Comparison of ENCODE assay signal across 9 cellular contexts in the genomic region with DNA sequence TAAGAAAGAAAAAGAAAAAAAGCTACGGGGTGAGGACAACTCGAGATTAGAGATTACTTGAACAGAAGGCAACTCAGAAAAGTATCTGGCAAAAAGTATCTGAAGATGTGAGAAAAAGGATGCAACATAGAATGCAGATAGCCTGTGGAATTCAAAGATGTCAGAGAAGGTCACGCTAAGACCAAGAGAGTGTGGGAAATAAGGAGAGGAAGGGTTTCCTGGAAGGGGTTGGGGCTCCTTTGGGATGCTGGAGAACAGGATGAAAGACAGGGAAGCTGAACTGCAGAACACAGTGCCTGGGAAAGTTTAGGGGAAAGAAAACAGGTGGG. TPM values are rescaled to one million over a fixed set of nuclear protein-coding genes. Genes with fewer than 3 reads are reported as not detected.
DNase-seq lines count a peak whose midpoint lies in the region; ATAC-seq and TF ChIP-seq lines count a peak whose summit lies in the region.
"Had no signal": no experiment of that assay in that cellular context is flagged by ENCODE, and none has a peak within 500 bp of the region (broad histone marks: within the 10 kb centered on the region; RNA-seq: fewer than 3 reads in every experiment).

No MANE protein-coding gene starts in this region.

- H3K4me3 ChIP-seq in lower lobe of right lung: peak overlapping the region; percentile 44
- peak overlapping the region; percentile 65 for H3K4me3 ChIP-seq in urinary bladder (ENCODE audit: low read depth, low read length)

- no peak overlapping the region for H3K27ac ChIP-seq in lower lobe of right lung
- H3K27ac ChIP-seq in urinary bladder (ENCODE audit: low read depth): no peak overlapping the region

- 65% methylated on average over 3 of the region's 3 CpGs for WGBS in urinary bladder

- intact Hi-C loops in activated naive CD4-positive, alpha-beta T cell treated with anti-CD3 and anti-CD28 coated beads for 36 hours (cut with micrococcal nuclease): loop anchor here (5.0 kb wide), 3 partner anchors 295 to 930 kb away; no protein-coding TSS in a partner anchor
- intact Hi-C loops in lower lobe of right lung (cut with DNase I): no loop called here

- peaks cover 4% of the 10 kb centered on the region for H3K4me1 Mint-ChIP-seq in activated naive CD4-positive, alpha-beta T cell treated with anti-CD3 and anti-CD28 coated beads for 36 hours (ENCODE audit: low read depth)
- peaks cover 5% of the 10 kb centered on the region for H3K4me1 Mint-ChIP-seq in central memory CD8-positive, alpha-beta T cell

- H3K36me3 Mint-ChIP-seq in activated naive CD4-positive, alpha-beta T cell treated with anti-CD3 and anti-CD28 coated beads for 36 hours (ENCODE audit: low read depth): peaks cover 2% of the 10 kb centered on the region
- no peaks in the 10 kb centered on the region for H3K36me3 Mint-ChIP-seq in central memory CD8-positive, alpha-beta T cell (ENCODE audit: insufficient read depth)

- H3K4me1 ChIP-seq in lower lobe of right lung (peaks cover 11% of the 10 kb centered on the region), urinary bladder (ENCODE audit: insufficient read depth) (no peaks in the 10 kb centered on the region)

- peaks cover 37% of the 10 kb centered on the region for H3K27me3 ChIP-seq in lower lobe of right lung (ENCODE audit: low read depth)

- peaks cover 43% of the 10 kb centered on the region for H3K27me3 Mint-ChIP-seq in activated naive CD4-positive, alpha-beta T cell treated with anti-CD3 and anti-CD28 coated beads for 36 hours (ENCODE audit: low read depth)
- peaks cover 21% of the 10 kb centered on the region for H3K27me3 Mint-ChIP-seq in central memory CD8-positive, alpha-beta T cell

- no peak overlapping the region for H3K27ac Mint-ChIP-seq in activated naive CD4-positive, alpha-beta T cell treated with anti-CD3 and anti-CD28 coated beads for 36 hours
- no peak overlapping the region for H3K27ac Mint-ChIP-seq in central memory CD8-positive, alpha-beta T cell (ENCODE audit: low read depth)

- H3K36me3 ChIP-seq in lower lobe of right lung (no peaks in the 10 kb centered on the region), urinary bladder (ENCODE audit: insufficient read depth) (no peaks in the 10 kb centered on the region)

- no peak for DNase-seq in activated naive CD4-positive, alpha-beta T cell treated with anti-CD3 and anti-CD28 coated beads for 36 hours
- DNase-seq in activated naive CD4-positive, alpha-beta T cell treated with anti-CD3 and anti-CD28 coated beads, Interleukin-2, amount 50 U/mL, for 16 hours: no peak
- DNase-seq in central memory CD8-positive, alpha-beta T cell (ENCODE audit: low spot score in 2 of 2): no peak
- DNase-seq in lower lobe of right lung (no peak), SK-N-DZ (ENCODE audit: low spot score) (no peak)

- no peak for ATAC-seq in central memory CD8-positive, alpha-beta T cell (replicated peaks; ENCODE audit: extremely low read depth, poor library complexity, severe bottlenecking)
- ATAC-seq in lower lobe of right lung (no peak), GM18519 (IDR thresholded peaks at IDR 0.05; ENCODE audit: low FRiP score, unreplicated experiment) (no peak), GM18907 (IDR thresholded peaks at IDR 0.05; ENCODE audit: unreplicated experiment) (no peak)

- H3K4me3 Mint-ChIP-seq in activated naive CD4-positive, alpha-beta T cell treated with anti-CD3 and anti-CD28 coated beads for 36 hours: peak overlapping the region; percentile 24
- H3K4me3 Mint-ChIP-seq in central memory CD8-positive, alpha-beta T cell: peak overlapping the region; percentile 4

- H3K9me3 ChIP-seq in lower lobe of right lung: no peaks in the 10 kb centered on the region

- no peaks in the 10 kb centered on the region for H3K9me3 Mint-ChIP-seq in activated naive CD4-positive, alpha-beta T cell treated with anti-CD3 and anti-CD28 coated beads for 36 hours
- H3K9me3 Mint-ChIP-seq in central memory CD8-positive, alpha-beta T cell: peaks cover 5% of the 10 kb centered on the region

- CTCF ChIA-PET in activated naive CD4-positive, alpha-beta T cell treated with anti-CD3 and anti-CD28 coated beads for 36 hours (lab: Charles Lee): no interaction called here

- TF ChIP-seq CTCF in lower lobe of right lung (IDR thresholded peaks at IDR 0.05): no peak

RNA-seq across cellular contexts. Expression of a gene that starts 1.2 kb away (rescaled TPM):
- not detected for total RNA-seq in activated naive CD4-positive, alpha-beta T cell treated with anti-CD3 and anti-CD28 coated beads for 36 hours
- total RNA-seq in lower lobe of right lung (23.5 TPM), urinary bladder (58.5 TPM)
- polyA plus RNA-seq in urinary bladder: 0.99 TPM
- polyA plus RNA-seq in SK-N-DZ (2014; cell fraction: cytosol; rRNA removed): 0.63 and 0.64 TPM in 2 replicates
- polyA plus RNA-seq in SK-N-DZ (2014; cell fraction: nucleus; rRNA removed): 0.66 and 1.2 TPM in 2 replicates
- total RNA-seq: bronchial epithelial cell had no signal

Comparison
In these comparisons a context has a peak if more than half of its experiments do, and no peak if none do; other contexts are left out.
1. RNA of a gene that starts 1.2 kb away (total RNA-seq): 58.5 TPM in urinary bladder (single experiment) and 23.5 TPM in lower lobe of right lung (single experiment); not detected in activated naive CD4-positive, alpha-beta T cell treated with anti-CD3 and anti-CD28 coated beads for 36 hours; every median in the first group is over 10 times any median in the second.